In the genomic region with DNA sequence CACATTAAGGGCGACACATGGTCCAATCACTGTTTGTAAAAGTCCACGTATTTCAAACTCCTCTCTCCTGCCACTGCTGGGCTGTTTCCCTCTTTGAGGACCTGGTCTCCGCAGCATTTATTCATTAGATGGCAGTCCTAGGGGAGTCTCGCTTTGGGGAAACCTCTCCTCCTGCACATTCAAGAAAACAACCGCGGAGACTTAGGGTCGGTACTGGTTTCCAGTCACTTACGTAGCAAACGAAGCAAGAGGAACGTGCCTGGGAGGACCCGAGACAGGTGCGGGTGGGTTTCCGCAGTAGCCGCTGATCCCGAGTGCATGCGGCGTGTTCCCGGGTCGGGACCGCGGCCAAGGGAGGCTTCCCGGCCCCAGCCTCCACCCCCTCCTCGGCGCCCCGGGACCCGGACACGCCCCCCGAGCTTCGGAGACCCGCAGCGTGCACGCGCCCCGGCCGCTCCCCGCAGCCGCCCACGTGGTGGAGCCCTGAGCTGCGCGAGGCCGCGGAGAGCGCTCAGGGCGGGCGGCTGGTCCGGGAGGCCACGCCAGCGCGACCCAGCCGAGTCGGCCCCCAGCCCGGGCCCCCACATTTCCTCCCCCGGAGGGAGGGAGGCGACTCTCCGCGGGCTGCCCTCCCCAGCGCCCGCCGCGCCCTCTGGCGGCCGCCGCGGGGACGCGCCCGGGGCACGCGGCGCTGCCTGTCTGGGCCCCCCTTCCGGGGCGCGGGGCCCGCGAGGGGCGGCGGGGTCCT, we compare ENCODE assay signal across 1 cellular context.
A peak's percentile ranks its signal among the peaks of the same experiment; 100 is the strongest.
TF ChIP-seq lines count a peak whose summit lies in the region.

No MANE protein-coding gene starts in this region.

TF ChIP-seq in WTC11, 78 proteins besides CTCF, POLR2A, EP300 and RAD21 (continued from another document):
- TF ChIP-seq, protein P1, sequence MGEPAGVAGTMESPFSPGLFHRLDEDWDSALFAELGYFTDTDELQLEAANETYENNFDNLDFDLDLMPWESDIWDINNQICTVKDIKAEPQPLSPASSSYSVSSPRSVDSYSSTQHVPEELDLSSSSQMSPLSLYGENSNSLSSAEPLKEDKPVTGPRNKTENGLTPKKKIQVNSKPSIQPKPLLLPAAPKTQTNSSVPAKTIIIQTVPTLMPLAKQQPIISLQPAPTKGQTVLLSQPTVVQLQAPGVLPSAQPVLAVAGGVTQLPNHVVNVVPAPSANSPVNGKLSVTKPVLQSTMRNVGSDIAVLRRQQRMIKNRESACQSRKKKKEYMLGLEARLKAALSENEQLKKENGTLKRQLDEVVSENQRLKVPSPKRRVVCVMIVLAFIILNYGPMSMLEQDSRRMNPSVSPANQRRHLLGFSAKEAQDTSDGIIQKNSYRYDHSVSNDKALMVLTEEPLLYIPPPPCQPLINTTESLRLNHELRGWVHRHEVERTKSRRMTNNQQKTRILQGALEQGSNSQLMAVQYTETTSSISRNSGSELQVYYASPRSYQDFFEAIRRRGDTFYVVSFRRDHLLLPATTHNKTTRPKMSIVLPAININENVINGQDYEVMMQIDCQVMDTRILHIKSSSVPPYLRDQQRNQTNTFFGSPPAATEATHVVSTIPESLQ (CRISPR knock-in tag; IDR thresholded peaks at IDR 0.05), result no peak
- 0 out of 2 replicates have a peak, but pooled peaks have one; percentile 58 for TF ChIP-seq NR3C1 (CRISPR knock-in tag; conservative IDR thresholded peaks at IDR 0.05; ENCODE audit: low read depth)
- TF ChIP-seq, protein P2, sequence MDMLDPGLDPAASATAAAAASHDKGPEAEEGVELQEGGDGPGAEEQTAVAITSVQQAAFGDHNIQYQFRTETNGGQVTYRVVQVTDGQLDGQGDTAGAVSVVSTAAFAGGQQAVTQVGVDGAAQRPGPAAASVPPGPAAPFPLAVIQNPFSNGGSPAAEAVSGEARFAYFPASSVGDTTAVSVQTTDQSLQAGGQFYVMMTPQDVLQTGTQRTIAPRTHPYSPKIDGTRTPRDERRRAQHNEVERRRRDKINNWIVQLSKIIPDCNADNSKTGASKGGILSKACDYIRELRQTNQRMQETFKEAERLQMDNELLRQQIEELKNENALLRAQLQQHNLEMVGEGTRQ (CRISPR knock-in tag; IDR thresholded peaks at IDR 0.05), result peak; percentile 81
- TF ChIP-seq NFYB (CRISPR knock-in tag; conservative IDR thresholded peaks at IDR 0.05; ENCODE audit: low read depth), result no peak
- TF ChIP-seq CREM (CRISPR knock-in tag; IDR thresholded peaks at IDR 0.05), result peak; percentile 67
- TF ChIP-seq, protein P3, sequence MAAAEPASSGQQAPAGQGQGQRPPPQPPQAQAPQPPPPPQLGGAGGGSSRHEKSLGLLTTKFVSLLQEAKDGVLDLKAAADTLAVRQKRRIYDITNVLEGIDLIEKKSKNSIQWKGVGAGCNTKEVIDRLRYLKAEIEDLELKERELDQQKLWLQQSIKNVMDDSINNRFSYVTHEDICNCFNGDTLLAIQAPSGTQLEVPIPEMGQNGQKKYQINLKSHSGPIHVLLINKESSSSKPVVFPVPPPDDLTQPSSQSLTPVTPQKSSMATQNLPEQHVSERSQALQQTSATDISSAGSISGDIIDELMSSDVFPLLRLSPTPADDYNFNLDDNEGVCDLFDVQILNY (CRISPR knock-in tag; IDR thresholded peaks at IDR 0.05), result peak; percentile 86
- no peak for TF ChIP-seq CBFB (CRISPR knock-in tag; IDR thresholded peaks at IDR 0.05; ENCODE audit: low read depth)
- no peak for TF ChIP-seq TCF7 (CRISPR knock-in tag; IDR thresholded peaks at IDR 0.05; ENCODE audit: low read depth)
- TF ChIP-seq KAT7 (CRISPR knock-in tag; IDR thresholded peaks at IDR 0.05; ENCODE audit: borderline replicate concordance), result no peak
- TF ChIP-seq, protein P4, sequence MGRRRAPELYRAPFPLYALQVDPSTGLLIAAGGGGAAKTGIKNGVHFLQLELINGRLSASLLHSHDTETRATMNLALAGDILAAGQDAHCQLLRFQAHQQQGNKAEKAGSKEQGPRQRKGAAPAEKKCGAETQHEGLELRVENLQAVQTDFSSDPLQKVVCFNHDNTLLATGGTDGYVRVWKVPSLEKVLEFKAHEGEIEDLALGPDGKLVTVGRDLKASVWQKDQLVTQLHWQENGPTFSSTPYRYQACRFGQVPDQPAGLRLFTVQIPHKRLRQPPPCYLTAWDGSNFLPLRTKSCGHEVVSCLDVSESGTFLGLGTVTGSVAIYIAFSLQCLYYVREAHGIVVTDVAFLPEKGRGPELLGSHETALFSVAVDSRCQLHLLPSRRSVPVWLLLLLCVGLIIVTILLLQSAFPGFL (CRISPR knock-in tag; IDR thresholded peaks at IDR 0.05; ENCODE audit: borderline replicate concordance), result no peak
- no peak; the same call in 1 of the 2 replicates for TF ChIP-seq ZNF317 (CRISPR knock-in tag; IDR thresholded peaks at IDR 0.05; ENCODE audit: borderline replicate concordance, low read depth)
- no peak for TF ChIP-seq ESRRA (CRISPR knock-in tag; IDR thresholded peaks at IDR 0.05; ENCODE audit: borderline replicate concordance)
- no peak for TF ChIP-seq MXD4 (CRISPR knock-in tag; IDR thresholded peaks at IDR 0.05; ENCODE audit: borderline replicate concordance)
- no peak for TF ChIP-seq FOXJ3 (CRISPR knock-in tag; IDR thresholded peaks at IDR 0.05; ENCODE audit: borderline replicate concordance)
- TF ChIP-seq, protein P5, sequence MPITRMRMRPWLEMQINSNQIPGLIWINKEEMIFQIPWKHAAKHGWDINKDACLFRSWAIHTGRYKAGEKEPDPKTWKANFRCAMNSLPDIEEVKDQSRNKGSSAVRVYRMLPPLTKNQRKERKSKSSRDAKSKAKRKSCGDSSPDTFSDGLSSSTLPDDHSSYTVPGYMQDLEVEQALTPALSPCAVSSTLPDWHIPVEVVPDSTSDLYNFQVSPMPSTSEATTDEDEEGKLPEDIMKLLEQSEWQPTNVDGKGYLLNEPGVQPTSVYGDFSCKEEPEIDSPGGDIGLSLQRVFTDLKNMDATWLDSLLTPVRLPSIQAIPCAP (CRISPR knock-in tag; IDR thresholded peaks at IDR 0.05), result no peak
- peak; percentile 66; the same call in 1 of the 2 replicates for TF ChIP-seq ZNF232 (CRISPR knock-in tag; IDR thresholded peaks at IDR 0.05)
- no peak for TF ChIP-seq NFE2L1 (CRISPR knock-in tag; IDR thresholded peaks at IDR 0.05)
- TF ChIP-seq EMX1 (CRISPR knock-in tag; IDR thresholded peaks at IDR 0.05), result no peak
